Comparison of ENCODE assay signal across 16 cellular contexts in genomic region chr6:40963019-40963418, GRCh38.
"Had no signal": no experiment of that assay in that cellular context is flagged by ENCODE, and none has a peak within 500 bp of the region (broad histone marks: within the 10 kb centered on the region; RNA-seq: fewer than 3 reads in every experiment).

No MANE protein-coding gene starts in this region.

- H3K27me3 ChIP-seq: heart right ventricle, right atrium auricular region, transverse colon, vagina had no signal

- H3K27ac ChIP-seq: heart right ventricle, left ventricle myocardium inferior, right atrium auricular region, transverse colon, vagina had no signal

- H3K27ac Mint-ChIP-seq: activated CD8-positive, alpha-beta T cell treated with anti-CD3 and anti-CD28 coated beads, Interleukin-2, amount 10 ng/mL, durations not matched to agents 7 days and 5 days; activated naive CD4-positive, alpha-beta T cell treated with anti-CD3 and anti-CD28 coated beads, Interleukin-2, amount 10 ng/mL, durations not matched to agents 7 days and 5 days; activated T-cell treated with anti-CD3 and anti-CD28 coated beads, Interleukin-2, amount 50 U/mL, for 24 hours had no signal

- H3K4me3 Mint-ChIP-seq: activated CD4-positive, alpha-beta T cell treated with anti-CD3 and anti-CD28 coated beads, Interleukin-2, amount 10 ng/mL, durations not matched to agents 24 days and 14 days; activated CD8-positive, alpha-beta T cell treated with anti-CD3 and anti-CD28 coated beads, Interleukin-2, amount 10 ng/mL, durations not matched to agents 7 days and 5 days; activated naive CD4-positive, alpha-beta T cell treated with anti-CD3 and anti-CD28 coated beads, Interleukin-2, amount 10 ng/mL, durations not matched to agents 7 days and 5 days; activated naive CD8-positive, alpha-beta T cell treated with anti-CD3 and anti-CD28 coated beads, Interleukin-2, amount 50 U/mL, for 24 hours; activated T-cell treated with anti-CD3 and anti-CD28 coated beads, Interleukin-2, amount 50 U/mL, for 24 hours; stimulated activated naive CD8-positive, alpha-beta T cell treated with anti-CD3 and anti-CD28 coated beads, Interleukin-15, Interleukin-2, amounts not matched to agents 100 ng/mL and 50 ng/mL, for 24 hours had no signal

- H3K4me1 ChIP-seq: heart right ventricle, left ventricle myocardium inferior, right atrium auricular region, transverse colon, vagina had no signal

- H3K36me3 Mint-ChIP-seq: activated naive CD4-positive, alpha-beta T cell treated with anti-CD3 and anti-CD28 coated beads, Interleukin-2, amount 10 ng/mL, durations not matched to agents 7 days and 5 days had no signal

- H3K9me3 Mint-ChIP-seq: activated CD4-positive, alpha-beta T cell treated with anti-CD3 and anti-CD28 coated beads, Interleukin-2, amount 10 ng/mL, durations not matched to agents 24 days and 14 days; activated naive CD4-positive, alpha-beta T cell treated with anti-CD3 and anti-CD28 coated beads, Interleukin-2, amount 10 ng/mL, durations not matched to agents 7 days and 5 days; activated naive CD8-positive, alpha-beta T cell treated with anti-CD3 and anti-CD28 coated beads, Interleukin-2, amount 50 U/mL, for 24 hours; activated T-cell treated with anti-CD3 and anti-CD28 coated beads, Interleukin-2, amount 50 U/mL, for 24 hours; stimulated activated naive CD8-positive, alpha-beta T cell treated with anti-CD3 and anti-CD28 coated beads, Interleukin-15, Interleukin-2, amounts not matched to agents 100 ng/mL and 50 ng/mL, for 24 hours had no signal

- H3K9me3 ChIP-seq: heart right ventricle, left ventricle myocardium inferior, right atrium auricular region, transverse colon, vagina had no signal

- ATAC-seq: heart right ventricle had no signal

- H3K4me3 ChIP-seq: heart right ventricle, left ventricle myocardium inferior, right atrium auricular region, transverse colon, vagina had no signal

- H3K27me3 Mint-ChIP-seq: activated naive CD8-positive, alpha-beta T cell treated with anti-CD3 and anti-CD28 coated beads, Interleukin-2, amount 50 U/mL, for 24 hours; activated T-cell treated with anti-CD3 and anti-CD28 coated beads, Interleukin-2, amount 50 U/mL, for 24 hours; progenitor cell of endocrine pancreas; stimulated activated naive CD8-positive, alpha-beta T cell treated with anti-CD3 and anti-CD28 coated beads, Interleukin-15, Interleukin-2, amounts not matched to agents 100 ng/mL and 50 ng/mL, for 24 hours had no signal

- H3K36me3 ChIP-seq: heart right ventricle, left ventricle myocardium inferior, right atrium auricular region, transverse colon, vagina had no signal

- DNase-seq: activated CD4-positive, CD25-positive, alpha-beta regulatory T cell; activated effector memory CD4-positive, alpha-beta T cell treated with Interleukin-2 at 50 U/mL for 16 hours; activated T-cell treated with anti-CD3 and anti-CD28 coated beads, Interleukin-2, amount 50 U/mL, for 24 hours; anterior cingulate cortex; cortex of kidney; heart right ventricle; left ventricle myocardium inferior; transverse colon had no signal
